ENCODE assay signal across 12 cellular contexts in genomic region chr6:11212625-11213024, GRCh38. TPM values are rescaled to one million over a fixed set of nuclear protein-coding genes. Genes with fewer than 3 reads are reported as not detected.
DNase-seq lines count a peak whose midpoint lies in the region; ATAC-seq and TF ChIP-seq lines count a peak whose summit lies in the region.
"Had no signal": no experiment of that assay in that cellular context is flagged by ENCODE, and none has a peak within 500 bp of the region (broad histone marks: within the 10 kb centered on the region; RNA-seq: fewer than 3 reads in every experiment).

No MANE protein-coding gene starts in this region.

- peak; percentile 53 to 76 for ATAC-seq in left cardiac atrium
- ATAC-seq in HG02642 (IDR thresholded peaks at IDR 0.05; ENCODE audit: poor library complexity, unreplicated experiment), result no peak
- no peak for ATAC-seq in HG02798 (IDR thresholded peaks at IDR 0.05; ENCODE audit: poor library complexity, unreplicated experiment)

- H4K20me1 ChIP-seq in GM23248 (ENCODE audit: insufficient read depth), result no peaks in the 10 kb centered on the region

- H3K36me3 ChIP-seq in GM23248 (ENCODE audit: low read depth), result no peaks in the 10 kb centered on the region
- peaks cover 31 to 58% of the 10 kb centered on the region in 2 donors for H3K36me3 ChIP-seq in ascending aorta

- peaks cover 40% of the 10 kb centered on the region for H3F3A ChIP-seq in GM23248 (ENCODE audit: insufficient read depth)

- H2AFZ ChIP-seq in GM23248, result peak overlapping the region; percentile 52

- H3K4me1 ChIP-seq in GM23248 (ENCODE audit: insufficient read depth) (peaks cover 49% of the 10 kb centered on the region), ascending aorta (peaks cover 43 to 90% of the 10 kb centered on the region in 2 donors)

- peak; percentile 84 for DNase-seq in GM23248
- DNase-seq in ascending aorta (ENCODE audit: low spot score in 2 of 2), result peak in 1 of 2 donors; percentile 87
- peak; percentile 73 for DNase-seq in left cardiac atrium
- peak; percentile 65 for DNase-seq in skeletal muscle cell (ENCODE audit: low read depth)
- no peak for DNase-seq in mucosa of gallbladder (ENCODE audit: low spot score)
- no peak for DNase-seq in middle frontal gyrus (ENCODE audit: extremely low spot score, low spot score)
- DNase-seq: activated T-cell treated with anti-CD3 and anti-CD28 coated beads for 4 hours, naive B cell, NCI-H1105 had no signal

- no peaks in the 10 kb centered on the region for H3K79me2 ChIP-seq in GM23248 (ENCODE audit: insufficient read depth)

- H3K9me3 ChIP-seq in GM23248 (ENCODE audit: low read depth) (no peaks in the 10 kb centered on the region), ascending aorta (no peaks in the 10 kb centered on the region)
- H3K9me3 ChIP-seq: SJSA1 had no signal

- intact Hi-C loops in ascending aorta (cut with DNase I), result loop anchor here (2.0 kb wide), 1 partner anchor 16 kb away; no protein-coding TSS in a partner anchor
- intact Hi-C loops in left cardiac atrium (cut with DNase I), result no loop called here

- H3K27ac ChIP-seq in GM23248 (peak overlapping the region; percentile 28), ascending aorta (peak overlapping the region; percentile 91 to 94)
- H3K27ac ChIP-seq: SJSA1 had no signal

- in situ Hi-C loops in GM23248 (cut with MboI), result no loop called here

- TF ChIP-seq CTCF in ascending aorta (IDR thresholded peaks at IDR 0.05), result no peak

- 0 to 2% methylated on average over 4 of the region's 4 CpGs for WGBS in GM23248 (ENCODE audit: low coverage in 1 of 2, low lambda C conversion rate in 2 of 2, missing lambda C conversion rate in 2 of 2), 2 experiments

- no peaks in the 10 kb centered on the region for H3K9me2 ChIP-seq in GM23248 (ENCODE audit: insufficient read depth)

- H3K27me3 ChIP-seq in GM23248 (replicated peaks; ENCODE audit: insufficient read depth) (no peaks in the 10 kb centered on the region), ascending aorta (no peaks in the 10 kb centered on the region)
- H3K27me3 ChIP-seq: SJSA1 had no signal

- H3K9ac ChIP-seq in GM23248, result no peak overlapping the region

- H3K4me2 ChIP-seq in GM23248 (ENCODE audit: unreplicated experiment), result peak overlapping the region; percentile 71

- H3K4me3 ChIP-seq in GM23248, result 0 out of 2 replicates have a peak overlapping the region, but pooled peaks have one; percentile 0
- H3K4me3 ChIP-seq in ascending aorta, result peak overlapping the region; percentile 0 to 32
- H3K4me3 ChIP-seq in skeletal muscle cell (ENCODE audit: low read depth, low read length), result no peak overlapping the region
- H3K4me3 ChIP-seq: SJSA1 had no signal

RNA-seq across cellular contexts. Expression of gene NEDD9, which starts 19.8 kb away (rescaled TPM):
- 4.2 and 4.3 TPM in 2 replicates for total RNA-seq in GM23248 (2014; rRNA removed; shearing (Covaris generic))
- polyA plus RNA-seq in GM23248 (2016; fragmentation: Nextera tagmentation; extraction: Ambion mirVana), result 2.9 and 3.0 TPM in 2 replicates
- total RNA-seq in ascending aorta (150 TPM), left cardiac atrium (10 to 100 TPM; 34.0 to 42.9 TPM), mucosa of gallbladder (18.1 TPM)

Comparison
In these comparisons a context has a peak if more than half of its experiments do, and no peak if none do; other contexts are left out.
1. DNase-seq: peak in GM23248 (single experiment), left cardiac atrium (single experiment) and skeletal muscle cell (single experiment); none in mucosa of gallbladder (single experiment) and middle frontal gyrus (single experiment).
2. ATAC-seq: peak in left cardiac atrium (2 of 2); none in HG02642 (single experiment) and HG02798 (single experiment).